8 cellular contexts compared by ENCODE assay signal in the genomic region with DNA sequence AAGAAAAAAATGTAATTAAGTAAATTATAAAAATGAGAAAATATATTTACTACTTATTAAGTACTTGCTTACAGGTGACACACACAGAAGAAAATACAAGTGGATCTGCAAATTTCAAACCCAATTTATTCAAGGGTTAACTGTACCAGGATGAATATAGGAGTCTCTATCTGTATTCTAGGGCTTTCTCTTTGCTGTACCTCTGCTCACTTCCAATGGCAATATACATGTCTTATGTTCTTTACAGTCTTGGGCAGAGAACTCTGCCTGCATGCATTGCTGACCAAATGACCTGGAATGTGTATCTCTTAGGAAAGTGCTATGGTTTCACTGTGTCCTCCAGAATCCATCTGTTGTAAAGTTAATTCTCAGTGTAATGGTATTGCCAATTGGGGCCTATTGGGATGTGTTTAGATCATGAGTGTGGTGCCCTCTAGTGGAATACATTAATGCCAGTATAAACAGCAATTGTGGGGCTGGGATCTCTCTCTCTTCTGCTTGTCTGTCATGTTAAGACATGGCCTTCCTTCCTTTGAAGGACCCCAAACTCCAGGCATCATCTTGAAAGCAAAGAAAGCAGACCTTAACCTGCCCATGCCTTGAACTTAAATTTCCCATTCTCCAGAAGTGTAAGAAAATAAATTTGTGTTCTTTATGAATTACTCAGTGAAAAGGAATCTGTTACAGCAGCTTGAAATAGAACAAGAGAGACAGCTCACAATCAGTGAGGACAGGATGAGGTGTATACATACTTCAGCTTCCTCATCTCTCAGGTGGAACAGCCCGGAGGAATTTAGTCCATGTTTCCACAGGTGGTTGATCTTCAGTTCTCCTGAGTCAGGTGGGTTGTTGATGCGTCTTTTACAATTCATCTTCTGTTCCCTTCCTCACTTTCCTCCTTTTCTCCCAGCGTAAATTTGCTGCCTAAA.
DNase-seq lines count a peak whose midpoint lies in the region; ATAC-seq, FAIRE-seq and TF ChIP-seq lines count a peak whose summit lies in the region.
"Not testable (repeated sequence)": the region's sequence is repeated elsewhere in the genome, so short reads cannot be mapped to it uniquely, and the experiment has no call there.

No MANE protein-coding gene starts in this region.

- H3K9ac ChIP-seq in endothelial cell of umbilical vein (replicated peaks; ENCODE audit: extremely low read depth, insufficient read depth, low read length), result not testable (repeated sequence)

- TF ChIP-seq CTCF in endothelial cell of umbilical vein (IDR thresholded peaks at IDR 0.05; ENCODE audit: extremely low read depth in 1 of 2, insufficient read depth in 1 of 2, low read depth in 1 of 2, low read length in 2 of 2), result peak; percentile 20 to 42

- H3K9me3 ChIP-seq in endothelial cell of umbilical vein (replicated peaks; ENCODE audit: control insufficient read depth, insufficient read depth, low read length); small intestine (ENCODE audit: control insufficient read depth, low read depth): not testable (repeated sequence)

- not testable (repeated sequence) for H2AFZ ChIP-seq in endothelial cell of umbilical vein (ENCODE audit: low read depth, low read length)

- POLR2A ChIA-PET in endothelial cell of umbilical vein (lab: Charles Lee), result not testable (repeated sequence)

- H3K79me2 ChIP-seq in endothelial cell of umbilical vein (ENCODE audit: control insufficient read depth, insufficient read depth, low read length), result not testable (repeated sequence)

- 58 to 77% (median 70%) methylated on average over 1 of the region's 3 CpGs for WGBS in small intestine, 3 donors

- not testable (repeated sequence) for H3K9me1 ChIP-seq in endothelial cell of umbilical vein (replicated peaks; ENCODE audit: control insufficient read depth, extremely low read depth, insufficient read depth, low read length)

- H3K4me2 ChIP-seq in endothelial cell of umbilical vein (ENCODE audit: insufficient read depth, low read length), result not testable (repeated sequence)

- intact Hi-C loops in endothelial cell of umbilical vein (cut with micrococcal nuclease), result loop anchor here (5.0 kb wide), 1 partner anchor 236 kb away; no protein-coding TSS in a partner anchor
- intact Hi-C loops in left colon (cut with DNase I, micrococcal nuclease), result not testable (repeated sequence)

- H3K27ac ChIP-seq in endothelial cell of umbilical vein (ENCODE audit: insufficient read depth, low read depth, low read length); small intestine (ENCODE audit: low read depth in 1 of 2, low read length in 1 of 2): not testable (repeated sequence)

- not testable (repeated sequence) for H3K4me3 ChIP-seq in endothelial cell of umbilical vein (replicated peaks in 1 of 3; ENCODE audit: insufficient read depth in 1 of 3, low read depth in 1 of 3, low read length in 3 of 3); small intestine (ENCODE audit: low read depth in 1 of 2, low read length in 2 of 2)

- TF ChIP-seq POLR2A in endothelial cell of umbilical vein (IDR thresholded peaks at IDR 0.05; ENCODE audit: low read depth, low read length), result not testable (repeated sequence)

- H3K27me3 ChIP-seq in endothelial cell of umbilical vein (ENCODE audit: control insufficient read depth in 2 of 2, insufficient read depth in 2 of 2, low read length in 2 of 2); small intestine (ENCODE audit: control insufficient read depth in 2 of 2, insufficient read depth in 2 of 2, low read length in 2 of 2): not testable (repeated sequence)

- FAIRE-seq in GM19239 (lab: Jason Lieb, UNC) (peak; percentile 58), TTC549 (lab: Jason Lieb, UNC) (peak; percentile 34), endothelial cell of umbilical vein (lab: Jason Lieb, UNC) (peak; percentile 83)
- not testable (repeated sequence) for FAIRE-seq in small intestine (lab: Jason Lieb, UNC)

- not testable (repeated sequence) for H4K20me1 ChIP-seq in endothelial cell of umbilical vein (replicated peaks; ENCODE audit: control insufficient read depth, extremely low read depth, insufficient read depth, low read length)

- peak; percentile 21 for DNase-seq in CD1c-positive myeloid dendritic cell (ENCODE audit: extremely low spot score)
- not testable (repeated sequence) for DNase-seq in GM19239 (ENCODE audit: insufficient read length, low spot score); left colon
- peak; percentile 27 for DNase-seq in NCI-H2227 treated with DMSO at 0.1 percent for 48 hours (lab: John Stamatoyannopoulos, UW)
- DNase-seq in endothelial cell of umbilical vein (ENCODE audit: low read depth, low spot score), result peak; percentile 37
- peak; percentile 36 for DNase-seq in small intestine

- CTCF ChIA-PET in endothelial cell of umbilical vein (lab: Charles Lee), result not testable (repeated sequence)

- dilution Hi-C loops in endothelial cell of umbilical vein (cut with MboI; ENCODE audit: extremely low pct_ligation_motif_present, low sequenced_read_pairs), result not testable (repeated sequence)

- ATAC-seq in HG03558 (IDR thresholded peaks at IDR 0.05; ENCODE audit: extremely low read depth, unreplicated experiment), result peak; percentile 78
- ATAC-seq in left colon, result peak; percentile 58

- not testable (repeated sequence) for BruUV-seq in endothelial cell of umbilical vein (replicated peaks; lab: Mats Ljungman, UMichigan)

- H3K36me3 ChIP-seq in endothelial cell of umbilical vein (ENCODE audit: control insufficient read depth in 2 of 2, extremely low read depth in 1 of 2, insufficient read depth in 2 of 2, low read length in 2 of 2); small intestine (ENCODE audit: control insufficient read depth in 2 of 2, insufficient read depth in 2 of 2, low read length in 2 of 2): not testable (repeated sequence)

- H3K4me1 ChIP-seq in endothelial cell of umbilical vein (ENCODE audit: control insufficient read depth, extremely low read depth, insufficient read depth, low read length); small intestine (ENCODE audit: control insufficient read depth in 2 of 2, insufficient read depth in 1 of 2, low read depth in 1 of 2, low read length in 1 of 2): not testable (repeated sequence)
